In the genomic region with DNA sequence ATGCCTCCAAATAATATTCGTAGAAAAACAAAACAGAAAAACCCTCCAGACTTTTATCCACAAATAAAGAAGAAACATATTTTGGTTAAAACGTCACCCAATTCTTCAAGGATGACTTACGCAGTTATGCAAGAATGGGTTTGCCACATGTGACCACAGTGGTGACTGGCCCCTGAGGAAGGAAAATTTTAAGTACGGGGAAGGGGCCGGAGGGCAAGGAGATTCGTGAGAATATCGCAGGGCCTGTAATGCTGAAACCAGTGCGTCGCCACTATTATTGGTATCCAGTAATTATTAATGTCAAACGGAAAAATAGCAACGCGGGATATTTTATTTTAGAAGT, we compare ENCODE assay signal across 2 cellular contexts.
TF ChIP-seq lines count a peak whose summit lies in the region.

No MANE protein-coding gene starts in this region.

TF ChIP-seq in GM23338, 12 proteins besides CTCF, POLR2A, EP300 and RAD21 (continued from another document):
- TF ChIP-seq, protein P1, sequence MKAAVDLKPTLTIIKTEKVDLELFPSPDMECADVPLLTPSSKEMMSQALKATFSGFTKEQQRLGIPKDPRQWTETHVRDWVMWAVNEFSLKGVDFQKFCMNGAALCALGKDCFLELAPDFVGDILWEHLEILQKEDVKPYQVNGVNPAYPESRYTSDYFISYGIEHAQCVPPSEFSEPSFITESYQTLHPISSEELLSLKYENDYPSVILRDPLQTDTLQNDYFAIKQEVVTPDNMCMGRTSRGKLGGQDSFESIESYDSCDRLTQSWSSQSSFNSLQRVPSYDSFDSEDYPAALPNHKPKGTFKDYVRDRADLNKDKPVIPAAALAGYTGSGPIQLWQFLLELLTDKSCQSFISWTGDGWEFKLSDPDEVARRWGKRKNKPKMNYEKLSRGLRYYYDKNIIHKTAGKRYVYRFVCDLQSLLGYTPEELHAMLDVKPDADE (IDR thresholded peaks at IDR 0.05): no peak
TF ChIP-seq in GM23338: peak in this region for 0.

TF ChIP-seq in K562, 482 proteins besides CTCF, POLR2A, EP300 and RAD21 (continued from another document):
- peak; percentile 47; the same call in 1 of the 2 replicates for TF ChIP-seq ZNF592 (IDR thresholded peaks at IDR 0.05)
- TF ChIP-seq NR2F6 (CRISPR knock-in tag; IDR thresholded peaks at IDR 0.05): no peak
- TF ChIP-seq MAFG (tag; conservative IDR thresholded peaks at IDR 0.05): no peak
- TF ChIP-seq, protein P2, sequence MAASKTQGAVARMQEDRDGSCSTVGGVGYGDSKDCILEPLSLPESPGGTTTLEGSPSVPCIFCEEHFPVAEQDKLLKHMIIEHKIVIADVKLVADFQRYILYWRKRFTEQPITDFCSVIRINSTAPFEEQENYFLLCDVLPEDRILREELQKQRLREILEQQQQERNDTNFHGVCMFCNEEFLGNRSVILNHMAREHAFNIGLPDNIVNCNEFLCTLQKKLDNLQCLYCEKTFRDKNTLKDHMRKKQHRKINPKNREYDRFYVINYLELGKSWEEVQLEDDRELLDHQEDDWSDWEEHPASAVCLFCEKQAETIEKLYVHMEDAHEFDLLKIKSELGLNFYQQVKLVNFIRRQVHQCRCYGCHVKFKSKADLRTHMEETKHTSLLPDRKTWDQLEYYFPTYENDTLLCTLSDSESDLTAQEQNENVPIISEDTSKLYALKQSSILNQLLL (CRISPR knock-in tag; IDR thresholded peaks at IDR 0.05; ENCODE audit: borderline replicate concordance): 0 out of 2 replicates have a peak, but pooled peaks have one; percentile 54
- TF ChIP-seq, protein P3, sequence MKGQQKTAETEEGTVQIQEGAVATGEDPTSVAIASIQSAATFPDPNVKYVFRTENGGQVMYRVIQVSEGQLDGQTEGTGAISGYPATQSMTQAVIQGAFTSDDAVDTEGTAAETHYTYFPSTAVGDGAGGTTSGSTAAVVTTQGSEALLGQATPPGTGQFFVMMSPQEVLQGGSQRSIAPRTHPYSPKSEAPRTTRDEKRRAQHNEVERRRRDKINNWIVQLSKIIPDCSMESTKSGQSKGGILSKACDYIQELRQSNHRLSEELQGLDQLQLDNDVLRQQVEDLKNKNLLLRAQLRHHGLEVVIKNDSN (CRISPR knock-in tag; IDR thresholded peaks at IDR 0.05): peak; percentile 68
- no peak for TF ChIP-seq NFE2L1 (tag; IDR thresholded peaks at IDR 0.05; ENCODE audit: borderline replicate concordance, low read depth)
- TF ChIP-seq, protein P4, sequence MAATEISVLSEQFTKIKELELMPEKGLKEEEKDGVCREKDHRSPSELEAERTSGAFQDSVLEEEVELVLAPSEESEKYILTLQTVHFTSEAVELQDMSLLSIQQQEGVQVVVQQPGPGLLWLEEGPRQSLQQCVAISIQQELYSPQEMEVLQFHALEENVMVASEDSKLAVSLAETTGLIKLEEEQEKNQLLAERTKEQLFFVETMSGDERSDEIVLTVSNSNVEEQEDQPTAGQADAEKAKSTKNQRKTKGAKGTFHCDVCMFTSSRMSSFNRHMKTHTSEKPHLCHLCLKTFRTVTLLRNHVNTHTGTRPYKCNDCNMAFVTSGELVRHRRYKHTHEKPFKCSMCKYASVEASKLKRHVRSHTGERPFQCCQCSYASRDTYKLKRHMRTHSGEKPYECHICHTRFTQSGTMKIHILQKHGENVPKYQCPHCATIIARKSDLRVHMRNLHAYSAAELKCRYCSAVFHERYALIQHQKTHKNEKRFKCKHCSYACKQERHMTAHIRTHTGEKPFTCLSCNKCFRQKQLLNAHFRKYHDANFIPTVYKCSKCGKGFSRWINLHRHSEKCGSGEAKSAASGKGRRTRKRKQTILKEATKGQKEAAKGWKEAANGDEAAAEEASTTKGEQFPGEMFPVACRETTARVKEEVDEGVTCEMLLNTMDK (IDR thresholded peaks at IDR 0.05; ENCODE audit: borderline replicate concordance, insufficient read depth, low read depth, low read length, poor library complexity, severe bottlenecking): no peak
- peak; percentile 56 for TF ChIP-seq CEBPG (CRISPR knock-in tag; IDR thresholded peaks at IDR 0.05)
- peak; percentile 59 to 68 for TF ChIP-seq CEBPG (tag; conservative IDR thresholded peaks at IDR 0.05 in 1 of 2, IDR thresholded peaks at IDR 0.05 in 1 of 2)
- TF ChIP-seq, protein P5, sequence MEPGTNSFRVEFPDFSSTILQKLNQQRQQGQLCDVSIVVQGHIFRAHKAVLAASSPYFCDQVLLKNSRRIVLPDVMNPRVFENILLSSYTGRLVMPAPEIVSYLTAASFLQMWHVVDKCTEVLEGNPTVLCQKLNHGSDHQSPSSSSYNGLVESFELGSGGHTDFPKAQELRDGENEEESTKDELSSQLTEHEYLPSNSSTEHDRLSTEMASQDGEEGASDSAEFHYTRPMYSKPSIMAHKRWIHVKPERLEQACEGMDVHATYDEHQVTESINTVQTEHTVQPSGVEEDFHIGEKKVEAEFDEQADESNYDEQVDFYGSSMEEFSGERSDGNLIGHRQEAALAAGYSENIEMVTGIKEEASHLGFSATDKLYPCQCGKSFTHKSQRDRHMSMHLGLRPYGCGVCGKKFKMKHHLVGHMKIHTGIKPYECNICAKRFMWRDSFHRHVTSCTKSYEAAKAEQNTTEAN (CRISPR knock-in tag; IDR thresholded peaks at IDR 0.05): no peak
- no peak for TF ChIP-seq JUND (IDR thresholded peaks at IDR 0.05; ENCODE audit: borderline replicate concordance, low read depth, low read length)
- TF ChIP-seq JUND (tag; IDR thresholded peaks at IDR 0.05; ENCODE audit: borderline replicate concordance, low read depth, low read length): 0 out of 3 replicates have a peak, but pooled peaks have one; percentile 25
- TF ChIP-seq CEBPB (tag; IDR thresholded peaks at IDR 0.05): peak; percentile 86
- TF ChIP-seq, protein P6, sequence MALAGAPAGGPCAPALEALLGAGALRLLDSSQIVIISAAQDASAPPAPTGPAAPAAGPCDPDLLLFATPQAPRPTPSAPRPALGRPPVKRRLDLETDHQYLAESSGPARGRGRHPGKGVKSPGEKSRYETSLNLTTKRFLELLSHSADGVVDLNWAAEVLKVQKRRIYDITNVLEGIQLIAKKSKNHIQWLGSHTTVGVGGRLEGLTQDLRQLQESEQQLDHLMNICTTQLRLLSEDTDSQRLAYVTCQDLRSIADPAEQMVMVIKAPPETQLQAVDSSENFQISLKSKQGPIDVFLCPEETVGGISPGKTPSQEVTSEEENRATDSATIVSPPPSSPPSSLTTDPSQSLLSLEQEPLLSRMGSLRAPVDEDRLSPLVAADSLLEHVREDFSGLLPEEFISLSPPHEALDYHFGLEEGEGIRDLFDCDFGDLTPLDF (CRISPR knock-in tag; IDR thresholded peaks at IDR 0.05): no peak
- peak; percentile 49; the same call in 1 of the 2 replicates for TF ChIP-seq FOSL1 (tag; conservative IDR thresholded peaks at IDR 0.05)
- no peak for TF ChIP-seq ZFP91 (CRISPR knock-in tag; IDR thresholded peaks at IDR 0.05)
- no peak for TF ChIP-seq RBM17 (IDR thresholded peaks at IDR 0.05; ENCODE audit: borderline replicate concordance, low read depth, low read length)
- TF ChIP-seq TAF15 (IDR thresholded peaks at IDR 0.05; ENCODE audit: low read depth, low read length): no peak
- no peak for TF ChIP-seq E2F6 (IDR thresholded peaks at IDR 0.05; ENCODE audit: borderline replicate concordance in 1 of 2, extremely low read depth in 1 of 2, insufficient read depth in 1 of 2, insufficient read length in 1 of 2, low read depth in 1 of 2, low read length in 1 of 2, poor library complexity in 1 of 2, severe bottlenecking in 1 of 2)
- TF ChIP-seq JUN (IDR thresholded peaks at IDR 0.05; ENCODE audit: borderline replicate concordance, low read depth, low read length): no peak
- TF ChIP-seq JUN (CRISPR knock-in tag; IDR thresholded peaks at IDR 0.05; ENCODE audit: borderline replicate concordance): peak; percentile 67; the same call in 1 of the 2 replicates
- no peak for TF ChIP-seq PHB2 (IDR thresholded peaks at IDR 0.05; ENCODE audit: low read depth)
- 0 out of 2 replicates have a peak, but pooled peaks have one; percentile 40 for TF ChIP-seq PTRF (tag; IDR thresholded peaks at IDR 0.05)
- TF ChIP-seq, protein P7, sequence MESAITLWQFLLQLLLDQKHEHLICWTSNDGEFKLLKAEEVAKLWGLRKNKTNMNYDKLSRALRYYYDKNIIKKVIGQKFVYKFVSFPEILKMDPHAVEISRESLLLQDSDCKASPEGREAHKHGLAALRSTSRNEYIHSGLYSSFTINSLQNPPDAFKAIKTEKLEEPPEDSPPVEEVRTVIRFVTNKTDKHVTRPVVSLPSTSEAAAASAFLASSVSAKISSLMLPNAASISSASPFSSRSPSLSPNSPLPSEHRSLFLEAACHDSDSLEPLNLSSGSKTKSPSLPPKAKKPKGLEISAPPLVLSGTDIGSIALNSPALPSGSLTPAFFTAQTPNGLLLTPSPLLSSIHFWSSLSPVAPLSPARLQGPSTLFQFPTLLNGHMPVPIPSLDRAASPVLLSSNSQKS (CRISPR knock-in tag; IDR thresholded peaks at IDR 0.05): no peak
- no peak for TF ChIP-seq ZSCAN32 (CRISPR knock-in tag; IDR thresholded peaks at IDR 0.05)
- TF ChIP-seq ATF7 (IDR thresholded peaks at IDR 0.05): no peak
- TF ChIP-seq, protein P8, sequence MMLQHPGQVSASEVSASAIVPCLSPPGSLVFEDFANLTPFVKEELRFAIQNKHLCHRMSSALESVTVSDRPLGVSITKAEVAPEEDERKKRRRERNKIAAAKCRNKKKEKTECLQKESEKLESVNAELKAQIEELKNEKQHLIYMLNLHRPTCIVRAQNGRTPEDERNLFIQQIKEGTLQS (IDR thresholded peaks at IDR 0.05): peak; percentile 80
- TF ChIP-seq, protein P8 (CRISPR knock-in tag; conservative IDR thresholded peaks at IDR 0.05): no peak
- TF ChIP-seq SMAD4 (CRISPR knock-in tag; conservative IDR thresholded peaks at IDR 0.05): 0 out of 2 replicates have a peak, but pooled peaks have one; percentile 30
- TF ChIP-seq, protein P9, sequence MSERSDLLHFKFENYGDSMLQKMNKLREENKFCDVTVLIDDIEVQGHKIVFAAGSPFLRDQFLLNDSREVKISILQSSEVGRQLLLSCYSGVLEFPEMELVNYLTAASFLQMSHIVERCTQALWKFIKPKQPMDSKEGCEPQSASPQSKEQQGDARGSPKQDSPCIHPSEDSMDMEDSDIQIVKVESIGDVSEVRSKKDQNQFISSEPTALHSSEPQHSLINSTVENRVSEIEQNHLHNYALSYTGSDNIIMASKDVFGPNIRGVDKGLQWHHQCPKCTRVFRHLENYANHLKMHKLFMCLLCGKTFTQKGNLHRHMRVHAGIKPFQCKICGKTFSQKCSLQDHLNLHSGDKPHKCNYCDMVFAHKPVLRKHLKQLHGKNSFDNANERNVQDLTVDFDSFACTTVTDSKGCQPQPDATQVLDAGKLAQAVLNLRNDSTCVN (CRISPR knock-in tag; IDR thresholded peaks at IDR 0.05): no peak
- TF ChIP-seq, protein P10, sequence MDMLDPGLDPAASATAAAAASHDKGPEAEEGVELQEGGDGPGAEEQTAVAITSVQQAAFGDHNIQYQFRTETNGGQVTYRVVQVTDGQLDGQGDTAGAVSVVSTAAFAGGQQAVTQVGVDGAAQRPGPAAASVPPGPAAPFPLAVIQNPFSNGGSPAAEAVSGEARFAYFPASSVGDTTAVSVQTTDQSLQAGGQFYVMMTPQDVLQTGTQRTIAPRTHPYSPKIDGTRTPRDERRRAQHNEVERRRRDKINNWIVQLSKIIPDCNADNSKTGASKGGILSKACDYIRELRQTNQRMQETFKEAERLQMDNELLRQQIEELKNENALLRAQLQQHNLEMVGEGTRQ (CRISPR knock-in tag; IDR thresholded peaks at IDR 0.05): peak; percentile 62
- peak; percentile 43; the same call in 1 of the 2 replicates for TF ChIP-seq RAD51 (IDR thresholded peaks at IDR 0.05; ENCODE audit: borderline replicate concordance, low read depth)
TF ChIP-seq in K562: peak in this region for 15.
